In the genomic region with DNA sequence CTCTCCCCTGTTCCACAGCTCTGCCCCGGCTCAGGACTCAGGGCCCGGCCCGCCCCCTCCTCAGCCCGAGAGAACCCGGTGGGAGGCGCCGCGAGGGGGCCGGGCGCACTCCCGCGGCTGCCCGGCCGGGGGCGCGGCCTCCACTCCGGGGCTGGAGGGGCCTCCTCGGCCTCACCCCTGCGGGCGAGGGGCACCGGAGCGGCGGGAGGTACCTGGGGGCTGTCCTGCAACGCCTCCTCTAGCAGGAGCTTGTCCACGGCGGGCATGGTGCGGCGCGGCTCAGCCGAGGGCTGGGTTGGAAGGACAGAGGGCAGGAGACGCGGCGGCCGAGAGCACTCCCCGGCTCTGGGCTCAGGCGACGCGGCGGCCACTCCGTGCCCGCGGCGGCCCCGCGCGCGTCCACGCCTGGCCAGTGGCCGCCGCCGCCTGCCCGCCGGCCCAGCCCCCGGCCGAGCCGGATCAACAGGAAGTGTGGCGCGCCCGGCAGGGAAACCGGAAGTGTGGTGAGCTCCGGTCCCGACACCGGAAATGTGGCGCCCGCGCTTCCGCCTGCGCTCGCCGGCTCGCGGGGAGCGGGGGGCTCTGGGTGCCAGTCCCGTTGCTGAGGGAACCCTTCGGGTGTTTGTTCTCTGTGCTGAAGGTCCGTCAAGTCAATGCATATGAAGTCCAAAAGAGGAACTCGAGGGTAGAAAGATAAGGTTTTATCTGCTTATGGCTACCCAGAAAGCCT, we compare ENCODE assay signal across 1 cellular context.
TF ChIP-seq lines count a peak whose summit lies in the region.

A gene with protein sequence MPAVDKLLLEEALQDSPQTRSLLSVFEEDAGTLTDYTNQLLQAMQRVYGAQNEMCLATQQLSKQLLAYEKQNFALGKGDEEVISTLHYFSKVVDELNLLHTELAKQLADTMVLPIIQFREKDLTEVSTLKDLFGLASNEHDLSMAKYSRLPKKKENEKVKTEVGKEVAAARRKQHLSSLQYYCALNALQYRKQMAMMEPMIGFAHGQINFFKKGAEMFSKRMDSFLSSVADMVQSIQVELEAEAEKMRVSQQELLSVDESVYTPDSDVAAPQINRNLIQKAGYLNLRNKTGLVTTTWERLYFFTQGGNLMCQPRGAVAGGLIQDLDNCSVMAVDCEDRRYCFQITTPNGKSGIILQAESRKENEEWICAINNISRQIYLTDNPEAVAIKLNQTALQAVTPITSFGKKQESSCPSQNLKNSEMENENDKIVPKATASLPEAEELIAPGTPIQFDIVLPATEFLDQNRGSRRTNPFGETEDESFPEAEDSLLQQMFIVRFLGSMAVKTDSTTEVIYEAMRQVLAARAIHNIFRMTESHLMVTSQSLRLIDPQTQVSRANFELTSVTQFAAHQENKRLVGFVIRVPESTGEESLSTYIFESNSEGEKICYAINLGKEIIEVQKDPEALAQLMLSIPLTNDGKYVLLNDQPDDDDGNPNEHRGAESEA (minus strand): TSS at position 428 of the 730 bp plus-strand sequence. CDS start 162 bp downstream, at position 266.

TF ChIP-seq in K562, 482 proteins besides CTCF, POLR2A, EP300 and RAD21 (continued from another document):
- TF ChIP-seq, protein P1, sequence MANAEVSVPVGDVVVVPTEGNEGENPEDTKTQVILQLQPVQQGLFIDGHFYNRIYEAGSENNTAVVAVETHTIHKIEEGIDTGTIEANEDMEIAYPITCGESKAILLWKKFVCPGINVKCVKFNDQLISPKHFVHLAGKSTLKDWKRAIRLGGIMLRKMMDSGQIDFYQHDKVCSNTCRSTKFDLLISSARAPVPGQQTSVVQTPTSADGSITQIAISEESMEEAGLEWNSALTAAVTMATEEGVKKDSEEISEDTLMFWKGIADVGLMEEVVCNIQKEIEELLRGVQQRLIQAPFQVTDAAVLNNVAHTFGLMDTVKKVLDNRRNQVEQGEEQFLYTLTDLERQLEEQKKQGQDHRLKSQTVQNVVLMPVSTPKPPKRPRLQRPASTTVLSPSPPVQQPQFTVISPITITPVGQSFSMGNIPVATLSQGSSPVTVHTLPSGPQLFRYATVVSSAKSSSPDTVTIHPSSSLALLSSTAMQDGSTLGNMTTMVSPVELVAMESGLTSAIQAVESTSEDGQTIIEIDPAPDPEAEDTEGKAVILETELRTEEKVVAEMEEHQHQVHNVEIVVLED (CRISPR knock-in tag; IDR thresholded peaks at IDR 0.05): peak; percentile 53
- no peak for TF ChIP-seq BRCA1 (IDR thresholded peaks at IDR 0.05)
- no peak for TF ChIP-seq BRCA1 (CRISPR knock-in tag; IDR thresholded peaks at IDR 0.05)
- no peak for TF ChIP-seq SRSF3 (IDR thresholded peaks at IDR 0.05; ENCODE audit: insufficient read depth, low read length)
- TF ChIP-seq GATA2 (CRISPR knock-in tag; IDR thresholded peaks at IDR 0.05): no peak
- TF ChIP-seq, protein P2, sequence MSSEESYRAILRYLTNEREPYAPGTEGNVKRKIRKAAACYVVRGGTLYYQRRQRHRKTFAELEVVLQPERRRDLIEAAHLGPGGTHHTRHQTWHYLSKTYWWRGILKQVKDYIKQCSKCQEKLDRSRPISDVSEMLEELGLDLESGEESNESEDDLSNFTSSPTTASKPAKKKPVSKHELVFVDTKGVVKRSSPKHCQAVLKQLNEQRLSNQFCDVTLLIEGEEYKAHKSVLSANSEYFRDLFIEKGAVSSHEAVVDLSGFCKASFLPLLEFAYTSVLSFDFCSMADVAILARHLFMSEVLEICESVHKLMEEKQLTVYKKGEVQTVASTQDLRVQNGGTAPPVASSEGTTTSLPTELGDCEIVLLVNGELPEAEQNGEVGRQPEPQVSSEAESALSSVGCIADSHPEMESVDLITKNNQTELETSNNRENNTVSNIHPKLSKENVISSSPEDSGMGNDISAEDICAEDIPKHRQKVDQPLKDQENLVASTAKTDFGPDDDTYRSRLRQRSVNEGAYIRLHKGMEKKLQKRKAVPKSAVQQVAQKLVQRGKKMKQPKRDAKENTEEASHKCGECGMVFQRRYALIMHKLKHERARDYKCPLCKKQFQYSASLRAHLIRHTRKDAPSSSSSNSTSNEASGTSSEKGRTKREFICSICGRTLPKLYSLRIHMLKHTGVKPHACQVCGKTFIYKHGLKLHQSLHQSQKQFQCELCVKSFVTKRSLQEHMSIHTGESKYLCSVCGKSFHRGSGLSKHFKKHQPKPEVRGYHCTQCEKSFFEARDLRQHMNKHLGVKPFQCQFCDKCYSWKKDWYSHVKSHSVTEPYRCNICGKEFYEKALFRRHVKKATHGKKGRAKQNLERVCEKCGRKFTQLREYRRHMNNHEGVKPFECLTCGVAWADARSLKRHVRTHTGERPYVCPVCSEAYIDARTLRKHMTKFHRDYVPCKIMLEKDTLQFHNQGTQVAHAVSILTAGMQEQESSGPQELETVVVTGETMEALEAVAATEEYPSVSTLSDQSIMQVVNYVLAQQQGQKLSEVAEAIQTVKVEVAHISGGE (CRISPR knock-in tag; IDR thresholded peaks at IDR 0.05): peak; percentile 78 to 96 (median 93)
- no peak for TF ChIP-seq MTF1 (CRISPR knock-in tag; IDR thresholded peaks at IDR 0.05; ENCODE audit: borderline replicate concordance)
- TF ChIP-seq ZNF507 (tag; conservative IDR thresholded peaks at IDR 0.05): no peak
- TF ChIP-seq, protein P3, sequence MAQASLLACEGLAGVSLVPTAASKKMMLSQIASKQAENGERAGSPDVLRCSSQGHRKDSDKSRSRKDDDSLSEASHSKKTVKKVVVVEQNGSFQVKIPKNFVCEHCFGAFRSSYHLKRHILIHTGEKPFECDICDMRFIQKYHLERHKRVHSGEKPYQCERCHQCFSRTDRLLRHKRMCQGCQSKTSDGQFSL (CRISPR knock-in tag; IDR thresholded peaks at IDR 0.05): no peak
- TF ChIP-seq, protein P3 (tag; IDR thresholded peaks at IDR 0.05): no peak
- TF ChIP-seq, protein P4, sequence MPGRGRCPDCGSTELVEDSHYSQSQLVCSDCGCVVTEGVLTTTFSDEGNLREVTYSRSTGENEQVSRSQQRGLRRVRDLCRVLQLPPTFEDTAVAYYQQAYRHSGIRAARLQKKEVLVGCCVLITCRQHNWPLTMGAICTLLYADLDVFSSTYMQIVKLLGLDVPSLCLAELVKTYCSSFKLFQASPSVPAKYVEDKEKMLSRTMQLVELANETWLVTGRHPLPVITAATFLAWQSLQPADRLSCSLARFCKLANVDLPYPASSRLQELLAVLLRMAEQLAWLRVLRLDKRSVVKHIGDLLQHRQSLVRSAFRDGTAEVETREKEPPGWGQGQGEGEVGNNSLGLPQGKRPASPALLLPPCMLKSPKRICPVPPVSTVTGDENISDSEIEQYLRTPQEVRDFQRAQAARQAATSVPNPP (IDR thresholded peaks at IDR 0.05; ENCODE audit: borderline replicate concordance, insufficient read depth, insufficient read length): no peak
- no peak for TF ChIP-seq MCM3 (IDR thresholded peaks at IDR 0.05)
- no peak for TF ChIP-seq CBFA2T2 (conservative IDR thresholded peaks at IDR 0.05)
- TF ChIP-seq ZNF165 (CRISPR knock-in tag; IDR thresholded peaks at IDR 0.05; ENCODE audit: borderline replicate concordance): no peak
- no peak for TF ChIP-seq ESRRA (IDR thresholded peaks at IDR 0.05; ENCODE audit: borderline replicate concordance, low read depth)
- TF ChIP-seq, protein P5, sequence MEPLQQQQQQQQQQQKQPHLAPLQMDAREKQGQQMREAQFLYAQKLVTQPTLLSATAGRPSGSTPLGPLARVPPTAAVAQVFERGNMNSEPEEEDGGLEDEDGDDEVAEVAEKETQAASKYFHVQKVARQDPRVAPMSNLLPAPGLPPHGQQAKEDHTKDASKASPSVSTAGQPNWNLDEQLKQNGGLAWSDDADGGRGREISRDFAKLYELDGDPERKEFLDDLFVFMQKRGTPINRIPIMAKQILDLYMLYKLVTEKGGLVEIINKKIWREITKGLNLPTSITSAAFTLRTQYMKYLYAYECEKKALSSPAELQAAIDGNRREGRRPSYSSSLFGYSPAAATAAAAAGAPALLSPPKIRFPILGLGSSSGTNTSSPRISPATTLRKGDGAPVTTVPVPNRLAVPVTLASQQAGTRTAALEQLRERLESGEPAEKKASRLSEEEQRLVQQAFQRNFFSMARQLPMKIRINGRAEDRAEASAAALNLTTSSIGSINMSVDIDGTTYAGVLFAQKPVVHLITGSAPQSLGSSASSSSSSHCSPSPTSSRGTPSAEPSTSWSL (CRISPR knock-in tag; IDR thresholded peaks at IDR 0.05; ENCODE audit: borderline replicate concordance): no peak
- no peak for TF ChIP-seq RFX7 (CRISPR knock-in tag; IDR thresholded peaks at IDR 0.05)
- TF ChIP-seq, protein P6, sequence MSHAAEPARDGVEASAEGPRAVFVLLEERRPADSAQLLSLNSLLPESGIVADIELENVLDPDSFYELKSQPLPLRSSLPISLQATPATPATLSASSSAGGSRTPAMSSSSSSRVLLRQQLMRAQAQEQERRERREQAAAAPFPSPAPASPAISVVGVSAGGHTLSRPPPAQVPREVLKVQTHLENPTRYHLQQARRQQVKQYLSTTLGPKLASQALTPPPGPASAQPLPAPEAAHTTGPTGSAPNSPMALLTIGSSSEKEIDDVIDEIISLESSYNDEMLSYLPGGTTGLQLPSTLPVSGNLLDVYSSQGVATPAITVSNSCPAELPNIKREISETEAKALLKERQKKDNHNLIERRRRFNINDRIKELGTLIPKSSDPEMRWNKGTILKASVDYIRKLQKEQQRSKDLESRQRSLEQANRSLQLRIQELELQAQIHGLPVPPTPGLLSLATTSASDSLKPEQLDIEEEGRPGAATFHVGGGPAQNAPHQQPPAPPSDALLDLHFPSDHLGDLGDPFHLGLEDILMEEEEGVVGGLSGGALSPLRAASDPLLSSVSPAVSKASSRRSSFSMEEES (CRISPR knock-in tag; IDR thresholded peaks at IDR 0.05): no peak
- no peak for TF ChIP-seq ILK (tag; IDR thresholded peaks at IDR 0.05; ENCODE audit: borderline replicate concordance, low read depth)
- TF ChIP-seq ZC3H8 (IDR thresholded peaks at IDR 0.05): no peak
- TF ChIP-seq MEF2D (tag; conservative IDR thresholded peaks at IDR 0.05; ENCODE audit: low read depth): no peak
- no peak for TF ChIP-seq HMG20A (CRISPR knock-in tag; conservative IDR thresholded peaks at IDR 0.05)
- no peak for TF ChIP-seq ASH1L (IDR thresholded peaks at IDR 0.05; ENCODE audit: borderline replicate concordance, low read depth, partially characterized antibody)
- TF ChIP-seq POLR3G (IDR thresholded peaks at IDR 0.05; ENCODE audit: extremely low read depth, insufficient read length, insufficient replicate concordance): no peak
- no peak for TF ChIP-seq SRSF9 (IDR thresholded peaks at IDR 0.05; ENCODE audit: borderline replicate concordance, low read depth, low read length)
- TF ChIP-seq KLF1 (tag; IDR thresholded peaks at IDR 0.05): no peak
- no peak for TF ChIP-seq TARDBP (IDR thresholded peaks at IDR 0.05)
- no peak for TF ChIP-seq PML (IDR thresholded peaks at IDR 0.05; ENCODE audit: low read length)
- TF ChIP-seq ZNF444 (CRISPR knock-in tag; IDR thresholded peaks at IDR 0.05): no peak
- TF ChIP-seq POLR3A (IDR thresholded peaks at IDR 0.05; ENCODE audit: borderline replicate concordance, extremely low read depth, insufficient read depth, insufficient read length): no peak
- TF ChIP-seq ZNF431 (CRISPR knock-in tag; IDR thresholded peaks at IDR 0.05): no peak
- peak; percentile 78 for TF ChIP-seq SUPT5H (IDR thresholded peaks at IDR 0.05)
- no peak for TF ChIP-seq SP2 (IDR thresholded peaks at IDR 0.05; ENCODE audit: extremely low read depth, low read depth, low read length, poor library complexity, severe bottlenecking)
- TF ChIP-seq ZNF586 (CRISPR knock-in tag; conservative IDR thresholded peaks at IDR 0.05): no peak
- no peak for TF ChIP-seq HMG20B (CRISPR knock-in tag; IDR thresholded peaks at IDR 0.05)
- TF ChIP-seq SAP30 (IDR thresholded peaks at IDR 0.05; ENCODE audit: borderline replicate concordance, insufficient read depth, low read depth, low read length, poor library complexity, severe bottlenecking): peak; percentile 53
- TF ChIP-seq, protein P7, sequence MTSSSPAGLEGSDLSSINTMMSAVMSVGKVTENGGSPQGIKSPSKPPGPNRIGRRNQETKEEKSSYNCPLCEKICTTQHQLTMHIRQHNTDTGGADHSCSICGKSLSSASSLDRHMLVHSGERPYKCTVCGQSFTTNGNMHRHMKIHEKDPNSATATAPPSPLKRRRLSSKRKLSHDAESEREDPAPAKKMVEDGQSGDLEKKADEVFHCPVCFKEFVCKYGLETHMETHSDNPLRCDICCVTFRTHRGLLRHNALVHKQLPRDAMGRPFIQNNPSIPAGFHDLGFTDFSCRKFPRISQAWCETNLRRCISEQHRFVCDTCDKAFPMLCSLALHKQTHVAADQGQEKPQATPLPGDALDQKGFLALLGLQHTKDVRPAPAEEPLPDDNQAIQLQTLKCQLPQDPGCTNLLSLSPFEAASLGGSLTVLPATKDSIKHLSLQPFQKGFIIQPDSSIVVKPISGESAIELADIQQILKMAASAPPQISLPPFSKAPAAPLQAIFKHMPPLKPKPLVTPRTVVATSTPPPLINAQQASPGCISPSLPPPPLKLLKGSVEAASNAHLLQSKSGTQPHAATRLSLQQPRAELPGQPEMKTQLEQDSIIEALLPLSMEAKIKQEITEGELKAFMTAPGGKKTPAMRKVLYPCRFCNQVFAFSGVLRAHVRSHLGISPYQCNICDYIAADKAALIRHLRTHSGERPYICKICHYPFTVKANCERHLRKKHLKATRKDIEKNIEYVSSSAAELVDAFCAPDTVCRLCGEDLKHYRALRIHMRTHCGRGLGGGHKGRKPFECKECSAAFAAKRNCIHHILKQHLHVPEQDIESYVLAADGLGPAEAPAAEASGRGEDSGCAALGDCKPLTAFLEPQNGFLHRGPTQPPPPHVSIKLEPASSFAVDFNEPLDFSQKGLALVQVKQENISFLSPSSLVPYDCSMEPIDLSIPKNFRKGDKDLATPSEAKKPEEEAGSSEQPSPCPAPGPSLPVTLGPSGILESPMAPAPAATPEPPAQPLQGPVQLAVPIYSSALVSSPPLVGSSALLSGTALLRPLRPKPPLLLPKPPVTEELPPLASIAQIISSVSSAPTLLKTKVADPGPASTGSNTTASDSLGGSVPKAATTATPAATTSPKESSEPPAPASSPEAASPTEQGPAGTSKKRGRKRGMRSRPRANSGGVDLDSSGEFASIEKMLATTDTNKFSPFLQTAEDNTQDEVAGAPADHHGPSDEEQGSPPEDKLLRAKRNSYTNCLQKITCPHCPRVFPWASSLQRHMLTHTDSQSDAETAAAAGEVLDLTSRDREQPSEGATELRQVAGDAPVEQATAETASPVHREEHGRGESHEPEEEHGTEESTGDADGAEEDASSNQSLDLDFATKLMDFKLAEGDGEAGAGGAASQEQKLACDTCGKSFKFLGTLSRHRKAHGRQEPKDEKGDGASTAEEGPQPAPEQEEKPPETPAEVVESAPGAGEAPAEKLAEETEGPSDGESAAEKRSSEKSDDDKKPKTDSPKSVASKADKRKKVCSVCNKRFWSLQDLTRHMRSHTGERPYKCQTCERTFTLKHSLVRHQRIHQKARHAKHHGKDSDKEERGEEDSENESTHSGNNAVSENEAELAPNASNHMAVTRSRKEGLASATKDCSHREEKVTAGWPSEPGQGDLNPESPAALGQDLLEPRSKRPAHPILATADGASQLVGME (CRISPR knock-in tag; IDR thresholded peaks at IDR 0.05): peak; percentile 88; the same call in 1 of the 2 replicates
- no peak for TF ChIP-seq CHD2 (IDR thresholded peaks at IDR 0.05; ENCODE audit: low read depth, low read length)
- no peak for TF ChIP-seq MYNN (IDR thresholded peaks at IDR 0.05)
- TF ChIP-seq MYNN (CRISPR knock-in tag; IDR thresholded peaks at IDR 0.05): no peak
- TF ChIP-seq PRMT5 (CRISPR knock-in tag; IDR thresholded peaks at IDR 0.05): no peak
- 0 out of 2 replicates have a peak, but pooled peaks have one; percentile 38 for TF ChIP-seq OTX1 (CRISPR knock-in tag; IDR thresholded peaks at IDR 0.05)
- no peak for TF ChIP-seq CREBBP (IDR thresholded peaks at IDR 0.05; ENCODE audit: low read depth, low read length)
- no peak for TF ChIP-seq NR2C1 (IDR thresholded peaks at IDR 0.05)
- TF ChIP-seq NR2C1 (tag; IDR thresholded peaks at IDR 0.05): no peak
- no peak for TF ChIP-seq NFIX (CRISPR knock-in tag; IDR thresholded peaks at IDR 0.05; ENCODE audit: low read depth)
